ENCODE assay signal across 16 cellular contexts in the genomic region with DNA sequence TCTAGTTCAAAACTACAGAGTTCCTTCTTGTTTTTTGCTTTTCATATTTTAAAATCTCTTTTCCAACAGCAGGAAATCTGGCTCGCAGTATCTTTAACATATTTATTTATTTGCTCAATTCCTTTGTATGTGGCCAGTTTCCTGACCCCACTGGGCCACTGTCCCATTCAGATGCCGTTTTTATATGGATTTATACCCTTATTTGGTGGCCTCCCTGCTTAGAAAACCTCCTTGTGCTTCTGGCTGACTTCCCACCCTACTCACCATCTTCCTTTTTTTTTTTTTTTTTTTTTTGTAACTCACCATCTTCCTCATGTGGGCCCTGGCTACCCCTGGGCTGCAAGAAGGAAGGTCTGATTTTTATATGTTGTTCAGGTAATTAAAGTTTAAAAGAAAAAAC. TPM values are rescaled to one million over a fixed set of nuclear protein-coding genes. Genes with fewer than 3 reads are reported as not detected.
DNase-seq lines count a peak whose midpoint lies in the region; FAIRE-seq and TF ChIP-seq lines count a peak whose summit lies in the region.
"Had no signal": no experiment of that assay in that cellular context is flagged by ENCODE, and none has a peak within 500 bp of the region (broad histone marks: within the 10 kb centered on the region; RNA-seq: fewer than 3 reads in every experiment).

No MANE protein-coding gene starts in this region.

- H3K4me2 ChIP-seq in endothelial cell of umbilical vein (ENCODE audit: insufficient read depth, low read length) = no peak overlapping the region

- H3K9ac ChIP-seq in endothelial cell of umbilical vein (replicated peaks; ENCODE audit: extremely low read depth, insufficient read depth, low read length) = no peak overlapping the region

- H3K9me1 ChIP-seq in endothelial cell of umbilical vein (replicated peaks; ENCODE audit: control insufficient read depth, extremely low read depth, insufficient read depth, low read length) = no peaks in the 10 kb centered on the region

- CTCF ChIA-PET in endothelial cell of umbilical vein (lab: Charles Lee) = interaction anchor here (9.8 kb wide), 1 partner anchor 264 kb away, joined by 617 read pairs; the partner anchor contains the start of gene TGFB3

- TF ChIP-seq CTCF in endothelial cell of umbilical vein (IDR thresholded peaks at IDR 0.05; ENCODE audit: extremely low read depth in 1 of 2, insufficient read depth in 1 of 2, low read depth in 1 of 2, low read length in 2 of 2) = no peak
- no peak for TF ChIP-seq CTCF in prostate gland (IDR thresholded peaks at IDR 0.05)
- TF ChIP-seq CTCF in foreskin fibroblast (IDR thresholded peaks at IDR 0.05; ENCODE audit: low read depth, low read length) = no peak

- H3K4me1 ChIP-seq in endothelial cell of umbilical vein (ENCODE audit: control insufficient read depth, extremely low read depth, insufficient read depth, low read length) (peaks cover 3% of the 10 kb centered on the region), prostate gland (replicated peaks) (peaks cover 6% of the 10 kb centered on the region)

- WGBS in prostate gland = 30% methylated on average over 2 of the region's 2 CpGs

- peak; percentile 26 for DNase-seq in HT1080 (ENCODE audit: low read depth)
- peak; percentile 15 for DNase-seq in endothelial cell of umbilical vein (ENCODE audit: low read depth, low spot score)
- DNase-seq in prostate gland (ENCODE audit: low spot score) = no peak
- no peak for DNase-seq in foreskin fibroblast
- DNase-seq in frontal cortex (ENCODE audit: low spot score in 2 of 2) = no peak
- DNase-seq in NCI-H526 treated with DMSO at 0.1 percent for 48 hours (lab: John Stamatoyannopoulos, UW) = no peak
- DNase-seq in NCI-H526 (lab: John Stamatoyannopoulos, UW) = no peak
- DNase-seq: H9, MV-4-11, NCI-H1417 treated with DMSO at 0.1 percent for 48 hours, NCI-H2029, NCI-H2171, NCI-H446 treated with DMSO at 0.1 percent for 48 hours, NCI-H82, PC-3, SJCRH30 had no signal

- no peak for FAIRE-seq in endothelial cell of umbilical vein (lab: Jason Lieb, UNC)
- no peak for FAIRE-seq in frontal cortex (lab: Jason Lieb, UNC)

- dilution Hi-C loops in endothelial cell of umbilical vein (cut with MboI; ENCODE audit: extremely low pct_ligation_motif_present, low sequenced_read_pairs) = loop anchor here (25.0 kb wide), 1 partner anchor 272 kb away; the partner anchor contains the start of genes IFT43 and TGFB3

- H4K20me1 ChIP-seq in endothelial cell of umbilical vein (replicated peaks; ENCODE audit: control insufficient read depth, extremely low read depth, insufficient read depth, low read length) = no peaks in the 10 kb centered on the region

- no peak overlapping the region for H2AFZ ChIP-seq in endothelial cell of umbilical vein (ENCODE audit: low read depth, low read length)

- H3K9me3 ChIP-seq in endothelial cell of umbilical vein (replicated peaks; ENCODE audit: control insufficient read depth, insufficient read depth, low read length) (no peaks in the 10 kb centered on the region), prostate gland (no peaks in the 10 kb centered on the region)
- H3K9me3 ChIP-seq: SJCRH30 had no signal

- H3K4me3 ChIP-seq in endothelial cell of umbilical vein (replicated peaks in 1 of 3; ENCODE audit: insufficient read depth in 1 of 3, low read depth in 1 of 3, low read length in 3 of 3) (no peak overlapping the region), prostate gland (no peak overlapping the region), foreskin fibroblast (ENCODE audit: low read depth in 1 of 2, low read length in 2 of 2) (no peak overlapping the region)
- H3K4me3 ChIP-seq: SJCRH30 had no signal

- H3K36me3 ChIP-seq in endothelial cell of umbilical vein (ENCODE audit: control insufficient read depth in 2 of 2, extremely low read depth in 1 of 2, insufficient read depth in 2 of 2, low read length in 2 of 2) = peaks cover 8 to 18% of the 10 kb centered on the region in 2 experiments
- no peaks in the 10 kb centered on the region for H3K36me3 ChIP-seq in prostate gland
- H3K36me3 ChIP-seq: SJCRH30 had no signal

- H3K79me2 ChIP-seq in endothelial cell of umbilical vein (ENCODE audit: control insufficient read depth, insufficient read depth, low read length) = no peaks in the 10 kb centered on the region

- TF ChIP-seq POLR2A in endothelial cell of umbilical vein (IDR thresholded peaks at IDR 0.05; ENCODE audit: low read depth, low read length) = no peak
- no peak for TF ChIP-seq POLR2A in prostate gland (IDR thresholded peaks at IDR 0.05)

- intact Hi-C loops in endothelial cell of umbilical vein (cut with micrococcal nuclease) (no loop called here), prostate gland (cut with DNase I) (no loop called here)

- H3K27ac ChIP-seq in endothelial cell of umbilical vein (ENCODE audit: insufficient read depth, low read depth, low read length) = no peak overlapping the region
- peak overlapping the region; percentile 17 to 81 for H3K27ac ChIP-seq in prostate gland
- H3K27ac ChIP-seq: SJCRH30 had no signal

- POLR2A ChIA-PET in endothelial cell of umbilical vein (lab: Charles Lee) = interaction anchor here (0.7 kb wide), 1 partner anchor 55 kb away, joined by 4 read pairs; the partner anchor contains the start of gene ERG28

- no TSS peak for BruUV-seq in endothelial cell of umbilical vein (replicated peaks; lab: Mats Ljungman, UMichigan)

- H3K27me3 ChIP-seq in endothelial cell of umbilical vein (ENCODE audit: control insufficient read depth in 2 of 2, insufficient read depth in 2 of 2, low read length in 2 of 2) (no peaks in the 10 kb centered on the region), prostate gland (replicated peaks; ENCODE audit: insufficient read depth) (no peaks in the 10 kb centered on the region)
- H3K27me3 ChIP-seq: SJCRH30 had no signal

TF ChIP-seq in endothelial cell of umbilical vein, 7 proteins besides CTCF, POLR2A, EP300 and RAD21:
- TF ChIP-seq EZH2 (IDR thresholded peaks at IDR 0.05; ENCODE audit: borderline replicate concordance, low read depth, low read length, severe bottlenecking) = no peak
- TF ChIP-seq GATA2 (IDR thresholded peaks at IDR 0.05; ENCODE audit: insufficient read depth, insufficient read length, low read depth, low read length) = no peak
- TF ChIP-seq, protein P1, sequence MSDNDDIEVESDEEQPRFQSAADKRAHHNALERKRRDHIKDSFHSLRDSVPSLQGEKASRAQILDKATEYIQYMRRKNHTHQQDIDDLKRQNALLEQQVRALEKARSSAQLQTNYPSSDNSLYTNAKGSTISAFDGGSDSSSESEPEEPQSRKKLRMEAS (IDR thresholded peaks at IDR 0.05; ENCODE audit: insufficient read depth, insufficient read length) = no peak
- TF ChIP-seq JUN (IDR thresholded peaks at IDR 0.05; ENCODE audit: borderline replicate concordance, insufficient read depth, insufficient read length, low read depth) = no peak
- TF ChIP-seq POLR2AphosphoS5 (IDR thresholded peaks at IDR 0.05; ENCODE audit: insufficient read depth, low read depth, low read length) = no peak
- no peak for TF ChIP-seq MYC (IDR thresholded peaks at IDR 0.05; ENCODE audit: low read depth, low read length)
- no peak for TF ChIP-seq FOS (IDR thresholded peaks at IDR 0.05; ENCODE audit: borderline replicate concordance, insufficient read depth, low read length)
TF ChIP-seq in endothelial cell of umbilical vein: peak in this region for 0.

RNA-seq across cellular contexts. Expression of gene TTLL5, which starts 53.9 kb away (rescaled TPM):
- total RNA-seq in HT1080 (2014; rRNA removed; shearing (Covaris generic)) = 26.0 and 33.2 TPM in 2 replicates
- polyA plus RNA-seq in HT1080 (2015; cell fraction: cytosol; rRNA removed) = 16.8 and 20.7 TPM in 2 replicates
- 16.8 and 19.0 TPM in 2 replicates for polyA plus RNA-seq in HT1080 (2015; cell fraction: nucleus; rRNA removed)
- total RNA-seq in endothelial cell of umbilical vein = 70.0 and 93.6 TPM in 2 replicates
- 29.3 and 33.2 TPM in 2 replicates for polyA plus RNA-seq in endothelial cell of umbilical vein
- 32.4 and 35.9 TPM in 2 replicates for polyA plus RNA-seq in endothelial cell of umbilical vein (2011; cell fraction: cytosol; rRNA removed)
- polyA plus RNA-seq in endothelial cell of umbilical vein (2011; cell fraction: nucleus; rRNA removed) = 60.3 and 67.3 TPM in 2 replicates
- 35.4 and 50.2 TPM in 2 replicates for polyA plus RNA-seq in endothelial cell of umbilical vein (2012)
- 114 TPM in 2 replicates for polyA minus RNA-seq in endothelial cell of umbilical vein
- polyA minus RNA-seq in endothelial cell of umbilical vein (2011; cell fraction: cytosol; rRNA and poly(A)+ RNA removed) = 31.9 TPM
- polyA minus RNA-seq in endothelial cell of umbilical vein (2011; cell fraction: nucleus; rRNA and poly(A)+ RNA removed) = 152 and 270 TPM in 2 replicates
- total RNA-seq in prostate gland = 10 to 100 TPM; 40.3 to 46.2 TPM
- total RNA-seq in frontal cortex = 35.1 TPM

RNA-seq across cellular contexts. Expression of gene ERG28, which starts 54.3 kb away (rescaled TPM):
- 11.9 and 15.2 TPM in 2 replicates for total RNA-seq in HT1080 (2014; rRNA removed; shearing (Covaris generic))
- polyA plus RNA-seq in HT1080 (2015; cell fraction: cytosol; rRNA removed) = 16.9 and 17.9 TPM in 2 replicates
- 4.9 and 6.1 TPM in 2 replicates for polyA plus RNA-seq in HT1080 (2015; cell fraction: nucleus; rRNA removed)
- total RNA-seq in endothelial cell of umbilical vein = 31.4 and 31.9 TPM in 2 replicates
- 46.0 and 49.6 TPM in 2 replicates for polyA plus RNA-seq in endothelial cell of umbilical vein
- polyA plus RNA-seq in endothelial cell of umbilical vein (2011; cell fraction: cytosol; rRNA removed) = 33.7 and 39.4 TPM in 2 replicates
- 9.6 and 9.7 TPM in 2 replicates for polyA plus RNA-seq in endothelial cell of umbilical vein (2011; cell fraction: nucleus; rRNA removed)
- polyA plus RNA-seq in endothelial cell of umbilical vein (2012) = 17.7 and 21.3 TPM in 2 replicates
- polyA minus RNA-seq in endothelial cell of umbilical vein = 22.1 and 24.0 TPM in 2 replicates
- polyA minus RNA-seq in endothelial cell of umbilical vein (2011; cell fraction: cytosol; rRNA and poly(A)+ RNA removed) = 8.2 TPM
- 3.3 and 4.0 TPM in 2 replicates for polyA minus RNA-seq in endothelial cell of umbilical vein (2011; cell fraction: nucleus; rRNA and poly(A)+ RNA removed)
- total RNA-seq in prostate gland = 10 to 100 TPM; 16.7 to 54.6 TPM
- 7.7 TPM for total RNA-seq in frontal cortex

Comparison
In these comparisons a context has a peak if more than half of its experiments do, and no peak if none do; other contexts are left out.
1. DNase-seq: peak in HT1080 (single experiment) and endothelial cell of umbilical vein (single experiment); none in prostate gland (single experiment), foreskin fibroblast (0 of 2), frontal cortex (0 of 2), NCI-H526 treated with DMSO at 0.1 percent for 48 hours (single experiment) and NCI-H526 (0 of 2).